1 cellular context compared by ENCODE assay signal in the genomic region with DNA sequence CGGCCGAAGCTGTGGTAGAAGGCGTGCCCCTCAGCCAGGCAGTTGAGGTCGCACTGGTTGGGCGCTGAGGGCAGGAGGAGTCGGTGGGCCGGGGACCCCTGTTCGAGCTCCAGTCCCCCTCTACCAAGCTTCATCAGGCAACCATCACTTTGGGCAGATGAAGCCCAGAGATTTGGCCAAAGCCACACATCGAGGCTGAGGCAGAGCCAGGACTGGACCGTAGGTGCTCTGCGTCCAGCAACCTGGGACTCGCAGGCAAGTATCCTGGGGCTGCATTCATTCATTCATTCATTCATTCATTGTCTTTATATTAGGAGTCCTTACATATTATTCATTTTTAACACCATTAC.
TF ChIP-seq lines count a peak whose summit lies in the region.

No MANE protein-coding gene starts in this region.

TF ChIP-seq in endothelial cell of umbilical vein, 7 proteins besides CTCF, POLR2A, EP300 and RAD21:
- TF ChIP-seq JUN (IDR thresholded peaks at IDR 0.05; ENCODE audit: borderline replicate concordance, insufficient read depth, insufficient read length, low read depth) (no peak), EZH2 (IDR thresholded peaks at IDR 0.05; ENCODE audit: borderline replicate concordance, low read depth, low read length, severe bottlenecking) (no peak), FOS (IDR thresholded peaks at IDR 0.05; ENCODE audit: borderline replicate concordance, insufficient read depth, low read length) (no peak)
TF ChIP-seq in endothelial cell of umbilical vein: peak in this region for 0.
